Comparison of ENCODE assay signal across 1 cellular context in the genomic region with DNA sequence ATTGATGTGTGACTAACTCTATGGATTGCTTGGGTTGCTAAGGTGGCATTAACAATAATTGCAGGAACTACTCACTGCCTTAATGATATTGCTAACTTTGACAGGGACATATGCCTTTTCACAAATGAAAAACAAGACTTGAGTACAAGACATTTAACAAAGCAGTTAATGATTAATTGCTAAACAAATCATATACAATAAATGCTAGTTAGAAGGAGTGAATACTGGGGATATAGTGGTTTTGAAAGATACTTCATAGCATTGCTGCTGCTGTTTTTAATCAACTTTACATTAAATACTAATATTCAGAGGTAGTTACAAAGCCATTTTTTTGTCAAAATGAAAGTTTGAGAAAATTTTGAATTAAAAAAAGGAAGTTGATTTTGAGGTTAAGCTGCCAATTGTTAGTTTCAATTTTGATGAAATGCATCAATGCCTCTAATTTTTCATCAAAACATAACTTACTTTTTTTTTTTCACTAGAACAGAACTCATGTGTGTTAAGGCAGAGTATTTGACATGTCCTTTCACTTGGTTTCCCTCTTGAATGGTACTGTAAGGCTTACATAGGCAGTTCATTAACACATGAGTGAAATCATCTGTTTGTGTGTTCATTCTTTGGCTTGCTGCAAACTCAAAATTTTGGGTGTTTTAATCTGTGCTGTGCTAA.
TF ChIP-seq lines count a peak whose summit lies in the region.

No MANE protein-coding gene starts in this region.

TF ChIP-seq in GM12878, 131 proteins besides CTCF, POLR2A, EP300 and RAD21 (continued from another document):
- TF ChIP-seq, protein P1, sequence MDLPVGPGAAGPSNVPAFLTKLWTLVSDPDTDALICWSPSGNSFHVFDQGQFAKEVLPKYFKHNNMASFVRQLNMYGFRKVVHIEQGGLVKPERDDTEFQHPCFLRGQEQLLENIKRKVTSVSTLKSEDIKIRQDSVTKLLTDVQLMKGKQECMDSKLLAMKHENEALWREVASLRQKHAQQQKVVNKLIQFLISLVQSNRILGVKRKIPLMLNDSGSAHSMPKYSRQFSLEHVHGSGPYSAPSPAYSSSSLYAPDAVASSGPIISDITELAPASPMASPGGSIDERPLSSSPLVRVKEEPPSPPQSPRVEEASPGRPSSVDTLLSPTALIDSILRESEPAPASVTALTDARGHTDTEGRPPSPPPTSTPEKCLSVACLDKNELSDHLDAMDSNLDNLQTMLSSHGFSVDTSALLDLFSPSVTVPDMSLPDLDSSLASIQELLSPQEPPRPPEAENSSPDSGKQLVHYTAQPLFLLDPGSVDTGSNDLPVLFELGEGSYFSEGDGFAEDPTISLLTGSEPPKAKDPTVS (IDR thresholded peaks at IDR 0.05; ENCODE audit: low read depth, low read length) = no peak
- TF ChIP-seq ZNF217 (IDR thresholded peaks at IDR 0.05) (peak; percentile 52; the same call in 1 of the 2 replicates), IKZF2 (IDR thresholded peaks at IDR 0.05) (no peak), CREM (IDR thresholded peaks at IDR 0.05; ENCODE audit: low read depth) (no peak), TBL1XR1 (IDR thresholded peaks at IDR 0.05; ENCODE audit: low read depth, low read length) (no peak), ASH2L (IDR thresholded peaks at IDR 0.05; ENCODE audit: borderline replicate concordance, low read depth) (no peak), DPF2 (IDR thresholded peaks at IDR 0.05) (0 out of 2 replicates have a peak, but pooled peaks have one; percentile 44), ZNF384 (IDR thresholded peaks at IDR 0.05; ENCODE audit: borderline replicate concordance, low read depth, low read length) (peak; percentile 81), SMARCA5 (IDR thresholded peaks at IDR 0.05) (peak; percentile 8; the same call in 1 of the 2 replicates)
- TF ChIP-seq, protein P2, sequence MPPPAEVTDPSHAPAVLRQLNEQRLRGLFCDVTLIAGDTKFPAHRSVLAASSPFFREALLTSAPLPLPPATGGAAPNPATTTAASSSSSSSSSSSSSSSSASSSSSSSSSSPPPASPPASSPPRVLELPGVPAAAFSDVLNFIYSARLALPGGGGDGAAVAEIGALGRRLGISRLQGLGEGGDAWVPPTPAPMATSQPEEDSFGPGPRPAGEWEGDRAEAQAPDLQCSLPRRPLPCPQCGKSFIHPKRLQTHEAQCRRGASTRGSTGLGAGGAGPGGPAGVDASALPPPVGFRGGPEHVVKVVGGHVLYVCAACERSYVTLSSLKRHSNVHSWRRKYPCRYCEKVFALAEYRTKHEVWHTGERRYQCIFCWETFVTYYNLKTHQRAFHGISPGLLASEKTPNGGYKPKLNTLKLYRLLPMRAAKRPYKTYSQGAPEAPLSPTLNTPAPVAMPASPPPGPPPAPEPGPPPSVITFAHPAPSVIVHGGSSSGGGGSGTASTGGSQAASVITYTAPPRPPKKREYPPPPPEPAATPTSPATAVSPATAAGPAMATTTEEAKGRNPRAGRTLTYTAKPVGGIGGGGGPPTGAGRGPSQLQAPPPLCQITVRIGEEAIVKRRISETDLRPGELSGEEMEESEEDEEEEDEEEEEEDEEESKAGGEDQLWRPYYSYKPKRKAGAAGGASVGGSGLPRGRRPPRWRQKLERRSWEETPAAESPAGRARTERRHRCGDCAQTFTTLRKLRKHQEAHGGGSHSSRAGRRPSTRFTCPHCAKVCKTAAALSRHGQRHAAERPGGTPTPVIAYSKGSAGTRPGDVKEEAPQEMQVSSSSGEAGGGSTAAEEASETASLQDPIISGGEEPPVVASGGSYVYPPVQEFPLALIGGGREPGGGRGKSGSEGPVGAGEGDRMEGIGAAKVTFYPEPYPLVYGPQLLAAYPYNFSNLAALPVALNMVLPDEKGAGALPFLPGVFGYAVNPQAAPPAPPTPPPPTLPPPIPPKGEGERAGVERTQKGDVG (CRISPR knock-in tag; IDR thresholded peaks at IDR 0.05) = no peak
- TF ChIP-seq, protein P3, sequence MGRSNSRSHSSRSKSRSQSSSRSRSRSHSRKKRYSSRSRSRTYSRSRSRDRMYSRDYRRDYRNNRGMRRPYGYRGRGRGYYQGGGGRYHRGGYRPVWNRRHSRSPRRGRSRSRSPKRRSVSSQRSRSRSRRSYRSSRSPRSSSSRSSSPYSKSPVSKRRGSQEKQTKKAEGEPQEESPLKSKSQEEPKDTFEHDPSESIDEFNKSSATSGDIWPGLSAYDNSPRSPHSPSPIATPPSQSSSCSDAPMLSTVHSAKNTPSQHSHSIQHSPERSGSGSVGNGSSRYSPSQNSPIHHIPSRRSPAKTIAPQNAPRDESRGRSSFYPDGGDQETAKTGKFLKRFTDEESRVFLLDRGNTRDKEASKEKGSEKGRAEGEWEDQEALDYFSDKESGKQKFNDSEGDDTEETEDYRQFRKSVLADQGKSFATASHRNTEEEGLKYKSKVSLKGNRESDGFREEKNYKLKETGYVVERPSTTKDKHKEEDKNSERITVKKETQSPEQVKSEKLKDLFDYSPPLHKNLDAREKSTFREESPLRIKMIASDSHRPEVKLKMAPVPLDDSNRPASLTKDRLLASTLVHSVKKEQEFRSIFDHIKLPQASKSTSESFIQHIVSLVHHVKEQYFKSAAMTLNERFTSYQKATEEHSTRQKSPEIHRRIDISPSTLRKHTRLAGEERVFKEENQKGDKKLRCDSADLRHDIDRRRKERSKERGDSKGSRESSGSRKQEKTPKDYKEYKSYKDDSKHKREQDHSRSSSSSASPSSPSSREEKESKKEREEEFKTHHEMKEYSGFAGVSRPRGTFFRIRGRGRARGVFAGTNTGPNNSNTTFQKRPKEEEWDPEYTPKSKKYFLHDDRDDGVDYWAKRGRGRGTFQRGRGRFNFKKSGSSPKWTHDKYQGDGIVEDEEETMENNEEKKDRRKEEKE (IDR thresholded peaks at IDR 0.05) = no peak
